ENCODE assay signal across 8 cellular contexts in the genomic region with DNA sequence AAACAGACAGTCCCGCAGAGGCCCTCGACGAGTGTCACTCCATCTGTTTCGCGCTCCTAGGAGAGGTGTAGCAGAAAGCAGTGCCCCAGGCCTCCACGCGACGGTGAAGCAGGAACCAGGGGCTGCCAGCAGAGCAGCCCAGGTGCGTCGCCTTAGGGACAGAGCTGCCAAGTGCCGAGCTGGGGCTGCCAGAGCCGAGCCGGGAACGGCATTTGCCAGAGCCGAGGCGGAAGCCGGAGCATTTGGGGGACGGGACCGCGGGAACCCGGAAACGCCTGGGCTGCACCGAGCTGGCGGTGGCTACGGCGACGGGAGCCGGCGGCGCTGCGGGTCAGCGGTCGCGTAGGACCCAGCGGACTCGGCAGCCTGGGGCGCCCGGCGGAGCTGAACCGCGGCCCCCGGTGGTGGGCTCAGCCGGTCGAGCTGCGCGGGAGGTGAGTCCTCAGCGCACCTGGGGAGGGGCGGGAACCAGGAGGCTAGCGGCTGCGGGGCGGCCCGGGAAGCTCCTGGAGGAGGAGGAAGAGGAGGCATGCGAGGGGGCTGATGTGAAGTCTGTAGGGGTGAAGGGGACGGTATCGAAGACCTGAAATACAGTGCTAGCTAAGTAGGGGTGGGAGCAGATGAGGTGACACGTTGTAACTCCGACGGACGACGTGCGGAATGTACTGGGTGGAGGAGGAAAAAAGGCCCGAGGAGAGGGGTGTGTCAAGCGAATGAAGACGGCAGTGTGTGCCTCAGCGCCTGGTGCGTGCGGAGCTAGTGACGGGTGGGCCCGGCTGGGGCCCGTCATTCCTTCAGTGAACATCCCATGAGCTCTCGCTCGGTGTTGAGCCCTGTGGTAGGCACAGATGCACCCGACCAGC. TPM values are rescaled to one million over a fixed set of nuclear protein-coding genes. Genes with fewer than 3 reads are reported as not detected.
A peak's percentile ranks its signal among the peaks of the same experiment; 100 is the strongest.
DNase-seq lines count a peak whose midpoint lies in the region; ATAC-seq and TF ChIP-seq lines count a peak whose summit lies in the region.

A gene (plus strand): TSS at position 268 of the 863 bp plus-strand sequence. CDS start 23,559 bp downstream, outside the sequence.

- no peaks in the 10 kb centered on the region for H3K27me3 Mint-ChIP-seq in activated naive CD4-positive, alpha-beta T cell treated with anti-CD3 and anti-CD28 coated beads for 36 hours (ENCODE audit: low read depth)

- no peak for TF ChIP-seq POLR2A in testis (IDR thresholded peaks at IDR 0.05)

- TF ChIP-seq CTCF in omental fat pad (IDR thresholded peaks at IDR 0.05) (no peak), testis (IDR thresholded peaks at IDR 0.05) (no peak)

- peaks cover 22% of the 10 kb centered on the region for H3K4me1 Mint-ChIP-seq in activated naive CD4-positive, alpha-beta T cell treated with anti-CD3 and anti-CD28 coated beads for 36 hours (ENCODE audit: low read depth)

- in situ Hi-C loops in SK-MEL-5 (cut with HindIII; ENCODE audit: low pct_unique_long_range_greater_than_20kb, low sequenced_read_pairs) = no loop called here

- WGBS in testis, 2 donors = 0% methylated on average over 25 to 73 of the region's 73 CpGs

- H3K4me3 Mint-ChIP-seq in activated naive CD4-positive, alpha-beta T cell treated with anti-CD3 and anti-CD28 coated beads for 36 hours = peak within 1 kb of the TSS; percentile 96

- DNase-seq in GOT3 (lab: John Stamatoyannopoulos, UW) (peak; percentile 7), LHCN-M2 (ENCODE audit: low read depth) (peak; percentile 62), SK-MEL-5 (ENCODE audit: low read depth, low spot score) (peak; percentile 64), glomerular endothelial cell (ENCODE audit: extremely low read depth, low read depth, low spot score) (no peak), omental fat pad (ENCODE audit: low spot score) (peak; percentile 25), testis (peak; percentile 76)
- peak; percentile 85 for DNase-seq in activated naive CD4-positive, alpha-beta T cell treated with anti-CD3 and anti-CD28 coated beads for 36 hours

- H3K9me3 Mint-ChIP-seq in activated naive CD4-positive, alpha-beta T cell treated with anti-CD3 and anti-CD28 coated beads for 36 hours = no peaks in the 10 kb centered on the region

- H3K36me3 ChIP-seq in ES-I3 (ENCODE audit: insufficient read depth, low read length) (no peaks in the 10 kb centered on the region), testis (ENCODE audit: low read depth, missing control alignments) (no peaks in the 10 kb centered on the region)

- CTCF ChIA-PET in activated naive CD4-positive, alpha-beta T cell treated with anti-CD3 and anti-CD28 coated beads for 36 hours (lab: Charles Lee) = interaction anchor here (1.0 kb wide), 1 partner anchor 92 kb away, joined by 3 read pairs; no protein-coding TSS in a partner anchor

- no peaks in the 10 kb centered on the region for H3K9me3 ChIP-seq in ES-I3 (ENCODE audit: control insufficient read depth, insufficient read depth, low read length)
- H3K9me3 ChIP-seq in testis = no peaks in the 10 kb centered on the region

- H3K4me1 ChIP-seq in ES-I3 (ENCODE audit: insufficient read depth, low read length) (no peaks in the 10 kb centered on the region), testis (peaks cover 4% of the 10 kb centered on the region)

- H3K4me3 ChIP-seq in testis = peak within 1 kb of the TSS; percentile 74 to 96

- no peaks in the 10 kb centered on the region for H3K36me3 Mint-ChIP-seq in activated naive CD4-positive, alpha-beta T cell treated with anti-CD3 and anti-CD28 coated beads for 36 hours (ENCODE audit: low read depth)

- intact Hi-C loops in activated naive CD4-positive, alpha-beta T cell treated with anti-CD3 and anti-CD28 coated beads for 36 hours (cut with micrococcal nuclease) = loop anchor here (1.0 to 5.0 kb wide), 8 partner anchors 68 to 487 kb away; a partner anchor contains a TSS
- intact Hi-C loops in testis (cut with DNase I; ENCODE audit: low total_unique reads) = no loop called here

- H3K9ac ChIP-seq in ES-I3 (ENCODE audit: low read depth, low read length) = peak within 1 kb of the TSS; percentile 87

- H3K27ac Mint-ChIP-seq in activated naive CD4-positive, alpha-beta T cell treated with anti-CD3 and anti-CD28 coated beads for 36 hours = peak within 1 kb of the TSS; percentile 85

- peak within 1 kb of the TSS; percentile 42 to 66 for H3K27ac ChIP-seq in testis

- peak; percentile 90 for ATAC-seq in omental fat pad (ENCODE audit: low FRiP score)

- no peaks in the 10 kb centered on the region for H3K27me3 ChIP-seq in testis

RNA-seq across cellular contexts. Expression of the gene that starts here (rescaled TPM):
- 32.0 and 33.2 TPM in 2 replicates for total RNA-seq in LHCN-M2 (2014; rRNA removed)
- 5.7 TPM for polyA plus RNA-seq in LHCN-M2 (2012)
- 22.9 and 24.4 TPM in 2 replicates for total RNA-seq in SK-MEL-5 (2014; rRNA removed; shearing (Covaris generic))
- polyA plus RNA-seq in SK-MEL-5 (2015; cell fraction: cytosol; rRNA removed) = 13.2 and 13.6 TPM in 2 replicates
- 25.9 and 29.8 TPM in 2 replicates for polyA plus RNA-seq in SK-MEL-5 (2015; cell fraction: nucleus; rRNA removed)
- total RNA-seq in activated naive CD4-positive, alpha-beta T cell treated with anti-CD3 and anti-CD28 coated beads for 36 hours = 10 to 100 TPM; 13.8 to 15.5 TPM
- 10.4 and 12.8 TPM in 2 replicates for total RNA-seq in glomerular endothelial cell
- 10 to 100 TPM; 16.6 to 30.6 (median 18.3) TPM for total RNA-seq in omental fat pad
- total RNA-seq in testis = 10 to 100 TPM; 17.1 to 17.6 TPM
- 6.6 TPM for polyA plus RNA-seq in testis (ENCODE audit: insufficient read depth, low read depth, low replicate concordance)
